8 cellular contexts compared by ENCODE assay signal in genomic region chr16:67248401-67249177, GRCh38. TPM values are rescaled to one million over a fixed set of nuclear protein-coding genes. Genes with fewer than 3 reads are reported as not detected.
DNase-seq lines count a peak whose midpoint lies in the region; ATAC-seq and TF ChIP-seq lines count a peak whose summit lies in the region.

SLC9A5 (plus strand) TSS chr16:67248979; CDS start chr16:67249015, 36 bp downstream.

- H3K9me3 Mint-ChIP-seq in memory B cell, result no peaks in the 10 kb centered on the region

- H2AFZ ChIP-seq in OCI-LY7 (ENCODE audit: low read length), result peak within 1 kb of the TSS; percentile 53; the same call in 1 of the 2 replicates

- peak within 1 kb of the TSS; percentile 6 for H3K27ac ChIP-seq in OCI-LY7 (ENCODE audit: low read depth, low read length, poor library complexity, severe bottlenecking)
- peak within 1 kb of the TSS; percentile 59 for H3K27ac ChIP-seq in vagina

- H3K4me3 ChIP-seq in OCI-LY7 (ENCODE audit: low read depth, low read length, poor library complexity, severe bottlenecking), result peak within 1 kb of the TSS; percentile 86
- peak within 1 kb of the TSS; percentile 64 for H3K4me3 ChIP-seq in choroid plexus epithelial cell (ENCODE audit: low read depth, low read length)
- H3K4me3 ChIP-seq in vagina, result peak within 1 kb of the TSS; percentile 92 to 93

- no peaks in the 10 kb centered on the region for H3K9me3 ChIP-seq in OCI-LY7 (ENCODE audit: low read length)
- no peaks in the 10 kb centered on the region for H3K9me3 ChIP-seq in vagina

- DNase-seq in NOMO-1 treated with dmso at 0.1 percent for 144 hours (lab: John Stamatoyannopoulos, UW; ENCODE audit: unreplicated experiment) (peak; percentile 3), NOMO-1 treated with DMSO at 0.1 percent for 48 hours (lab: John Stamatoyannopoulos, UW; ENCODE audit: unreplicated experiment) (no peak), OCI-LY7 (ENCODE audit: low spot score) (peak; percentile 32), choroid plexus epithelial cell (ENCODE audit: low read depth) (no peak), memory B cell (ENCODE audit: low spot score in 2 of 2) (peak; percentile 15 to 39), vagina (ENCODE audit: extremely low spot score in 2 of 2) (no peak)

- no peaks in the 10 kb centered on the region; the same call in 1 of the 2 replicates for H3K79me2 ChIP-seq in OCI-LY7 (ENCODE audit: insufficient read depth, low read depth, low read length)

- H3K36me3 ChIP-seq in OCI-LY7 (ENCODE audit: insufficient read depth, low read length), result no peaks in the 10 kb centered on the region
- H3K36me3 ChIP-seq in vagina, result no peaks in the 10 kb centered on the region

- peak within 1 kb of the TSS; percentile 81 for H3K4me3 Mint-ChIP-seq in memory B cell

- no peaks in the 10 kb centered on the region for H3K27me3 ChIP-seq in vagina

- peaks cover 11% of the 10 kb centered on the region for H3K27me3 Mint-ChIP-seq in memory B cell

- no peak for TF ChIP-seq POLR2A in vagina (IDR thresholded peaks at IDR 0.05)

- no peaks in the 10 kb centered on the region for H3K9me2 ChIP-seq in OCI-LY7 (ENCODE audit: insufficient read depth, low read length)

- CTCF ChIA-PET in OCI-LY7 (lab: Charles Lee; ENCODE audit: unreplicated experiment), result interaction anchor here (1.0 kb wide), 1 partner anchor 9 kb away, joined by 3 read pairs; no protein-coding TSS in a partner anchor

- peaks cover 42% of the 10 kb centered on the region for H3K4me1 ChIP-seq in OCI-LY7 (ENCODE audit: insufficient read depth, low read length, poor library complexity, severe bottlenecking)
- H3K4me1 ChIP-seq in vagina, result peaks cover 58% of the 10 kb centered on the region

- BruUV-seq in OCI-LY7 (replicated peaks; lab: Mats Ljungman, UMichigan), result no TSS peak

- intact Hi-C loops in OCI-LY7 (cut with micrococcal nuclease; ENCODE audit: unreplicated experiment), result no loop called here
- intact Hi-C loops in vagina (cut with DNase I), result no loop called here

- ATAC-seq in memory B cell (ENCODE audit: low read depth) (no peak), HG03442 (IDR thresholded peaks at IDR 0.05; ENCODE audit: unreplicated experiment) (no peak), GM18909 (IDR thresholded peaks at IDR 0.05; ENCODE audit: poor library complexity, unreplicated experiment) (no peak)

- peak within 1 kb of the TSS; percentile 94 for H3K4me2 ChIP-seq in OCI-LY7 (ENCODE audit: low read length)

- peaks cover 33% of the 10 kb centered on the region for H3K4me1 Mint-ChIP-seq in memory B cell

- H4K20me1 ChIP-seq in OCI-LY7 (ENCODE audit: insufficient read depth, low read length), result no peaks in the 10 kb centered on the region

- TF ChIP-seq CTCF in OCI-LY7 (conservative IDR thresholded peaks at IDR 0.05; ENCODE audit: low read length) (no peak), choroid plexus epithelial cell (conservative IDR thresholded peaks at IDR 0.05; ENCODE audit: low read depth, low read length) (no peak), vagina (IDR thresholded peaks at IDR 0.05) (no peak)

- peak within 1 kb of the TSS; percentile 68 for H3K27ac Mint-ChIP-seq in memory B cell

- H3K36me3 Mint-ChIP-seq in memory B cell, result no peaks in the 10 kb centered on the region

- POLR2A ChIA-PET in OCI-LY7 (lab: Charles Lee), result interaction anchor here (0.7 to 1.7 kb wide), 3 partner anchors 12 to 233 kb away, joined by 3 to 6 read pairs (median 3); partner anchors contain the start of genes ATP6V0D1 and TMEM208

RNA-seq across cellular contexts. Expression of gene SLC9A5, which starts in this region (rescaled TPM):
- 0.36 and 2.7 TPM in 2 replicates for total RNA-seq in OCI-LY7 (2014; rRNA removed; shearing (Covaris generic))
- total RNA-seq in OCI-LY7 (2022) (3.6 and 4.2 TPM in 2 replicates), vagina (0.49 TPM)

Comparison
In these comparisons a context has a peak if more than half of its experiments do, and no peak if none do; other contexts are left out.
1. DNase-seq: peak in NOMO-1 treated with dmso at 0.1 percent for 144 hours (single experiment), OCI-LY7 (single experiment) and memory B cell (2 of 2); none in NOMO-1 treated with DMSO at 0.1 percent for 48 hours (single experiment), choroid plexus epithelial cell (single experiment) and vagina (0 of 2).
2. Peak in every context shown above with its lines, with median percentiles within 50 percentile points of each other: H3K4me3 ChIP-seq.